Comparison of ENCODE assay signal across 24 cellular contexts in genomic region chr16:22665048-22665797, GRCh38.
DNase-seq lines count a peak whose midpoint lies in the region; ATAC-seq and TF ChIP-seq lines count a peak whose summit lies in the region.
"Had no signal": no experiment of that assay in that cellular context is flagged by ENCODE, and none has a peak within 500 bp of the region (broad histone marks: within the 10 kb centered on the region; RNA-seq: fewer than 3 reads in every experiment).

No MANE protein-coding gene starts in this region.

- no peaks in the 10 kb centered on the region for H3K9me3 Mint-ChIP-seq in activated CD8-positive, alpha-beta memory T cell treated with anti-CD3 and anti-CD28 coated beads, Interleukin-2, amount 10 ng/mL, durations not matched to agents 7 days and 5 days (ENCODE audit: low read depth)
- H3K9me3 Mint-ChIP-seq: CD4-positive, alpha-beta T cell; IgD-negative memory B cell had no signal

- ATAC-seq in activated CD8-positive, alpha-beta memory T cell treated with anti-CD3 and anti-CD28 coated beads, Interleukin-2, amount 10 ng/mL, durations not matched to agents 7 days and 5 days: no peak
- ATAC-seq: HCT116, Panc1 had no signal

- CTCF ChIA-PET in activated CD8-positive, alpha-beta memory T cell treated with anti-CD3 and anti-CD28 coated beads, Interleukin-2, amount 10 ng/mL, durations not matched to agents 7 days and 5 days (lab: Charles Lee): interaction anchor here (0.5 kb wide), 1 partner anchor 43 kb away, joined by 3 read pairs; no protein-coding TSS in a partner anchor

- no peak for TF ChIP-seq CTCF in LNCaP clone FGC (IDR thresholded peaks at IDR 0.05; ENCODE audit: control insufficient read depth, extremely low read depth, insufficient read depth)
- TF ChIP-seq CTCF in lower leg skin (IDR thresholded peaks at IDR 0.05): no peak

- no peaks in the 10 kb centered on the region for H3K36me3 Mint-ChIP-seq in activated CD8-positive, alpha-beta memory T cell treated with anti-CD3 and anti-CD28 coated beads, Interleukin-2, amount 10 ng/mL, durations not matched to agents 7 days and 5 days
- H3K36me3 Mint-ChIP-seq: IgD-negative memory B cell had no signal

- peak; percentile 36 for DNase-seq in activated CD8-positive, alpha-beta memory T cell treated with anti-CD3 and anti-CD28 coated beads, Interleukin-2, amount 10 ng/mL, durations not matched to agents 7 days and 5 days
- DNase-seq in activated CD8-positive, alpha-beta memory T cell treated with anti-CD3 and anti-CD28 coated beads, Interleukin-2, amount 50 U/mL, for 4 hours: no peak
- DNase-seq in LNCaP clone FGC (ENCODE audit: low read depth) (peak; percentile 40), iPS-NIHi7 (ENCODE audit: extremely low spot score) (peak; percentile 22), ureter (ENCODE audit: low spot score) (peak; percentile 41), lower leg skin (ENCODE audit: low spot score in 2 of 2) (no peak), substantia nigra (lab: John Stamatoyannopoulos, UW) (no peak)
- no peak for DNase-seq in stimulated activated CD4-positive, alpha-beta T cell treated with anti-CD3 and anti-CD28 coated beads, Interleukin-2, amount 100 ng/mL, for 24 hours
- DNase-seq: 8988T; ACHN; CD4-positive, alpha-beta T cell; GOT3; NCI-H1048; NCI-H1417 treated with DMSO at 0.1 percent for 48 hours; NCI-H1694 treated with DMSO at 0.1 percent for 48 hours; NCI-H2081; NCI-H2227 treated with DMSO at 0.1 percent for 48 hours; SHP77 had no signal

- H3K4me1 Mint-ChIP-seq in activated CD8-positive, alpha-beta memory T cell treated with anti-CD3 and anti-CD28 coated beads, Interleukin-2, amount 10 ng/mL, durations not matched to agents 7 days and 5 days: no peaks in the 10 kb centered on the region
- H3K4me1 Mint-ChIP-seq: IgD-negative memory B cell had no signal

- H3K4me3 ChIP-seq in LNCaP clone FGC (ENCODE audit: low read depth, low read length) (no peak overlapping the region), lower leg skin (ENCODE audit: low read depth, poor library complexity, severe bottlenecking) (no peak overlapping the region)
- H3K4me3 ChIP-seq: BLaER1 had no signal

- 73 to 74% methylated on average over 9 of the region's 9 CpGs for WGBS in lower leg skin, 2 donors

- H3K4me3 Mint-ChIP-seq in activated CD8-positive, alpha-beta memory T cell treated with anti-CD3 and anti-CD28 coated beads, Interleukin-2, amount 10 ng/mL, durations not matched to agents 7 days and 5 days: no peak overlapping the region
- H3K4me3 Mint-ChIP-seq: CD4-positive, alpha-beta T cell; IgD-negative memory B cell had no signal

- TF ChIP-seq POLR2A in lower leg skin (IDR thresholded peaks at IDR 0.05): no peak

- no peak overlapping the region for H3K27ac Mint-ChIP-seq in activated CD8-positive, alpha-beta memory T cell treated with anti-CD3 and anti-CD28 coated beads, Interleukin-2, amount 10 ng/mL, durations not matched to agents 7 days and 5 days
- H3K27ac Mint-ChIP-seq: CD4-positive, alpha-beta T cell; IgD-negative memory B cell had no signal

- intact Hi-C loops in lower leg skin (cut with DNase I; ENCODE audit: low total_unique reads): no loop called here

- peaks cover 3% of the 10 kb centered on the region for H3K27me3 Mint-ChIP-seq in activated CD8-positive, alpha-beta memory T cell treated with anti-CD3 and anti-CD28 coated beads, Interleukin-2, amount 10 ng/mL, durations not matched to agents 7 days and 5 days

- no peak overlapping the region for H3K27ac ChIP-seq in substantia nigra (ENCODE audit: low read depth, low read length, poor library complexity, severe bottlenecking)
- H3K27ac ChIP-seq: BLaER1, KMS-11, RWPE1 had no signal

Comparison
In these comparisons a context has a peak if more than half of its experiments do, and no peak if none do; other contexts are left out.
1. DNase-seq: peak in activated CD8-positive, alpha-beta memory T cell treated with anti-CD3 and anti-CD28 coated beads, Interleukin-2, amount 10 ng/mL, durations not matched to agents 7 days and 5 days (single experiment), LNCaP clone FGC (single experiment), iPS-NIHi7 (single experiment) and ureter (single experiment); none in activated CD8-positive, alpha-beta memory T cell treated with anti-CD3 and anti-CD28 coated beads, Interleukin-2, amount 50 U/mL, for 4 hours (single experiment), lower leg skin (0 of 2), substantia nigra (0 of 49) and stimulated activated CD4-positive, alpha-beta T cell treated with anti-CD3 and anti-CD28 coated beads, Interleukin-2, amount 100 ng/mL, for 24 hours (0 of 2).